ENCODE assay signal across 1 cellular context in the genomic region with DNA sequence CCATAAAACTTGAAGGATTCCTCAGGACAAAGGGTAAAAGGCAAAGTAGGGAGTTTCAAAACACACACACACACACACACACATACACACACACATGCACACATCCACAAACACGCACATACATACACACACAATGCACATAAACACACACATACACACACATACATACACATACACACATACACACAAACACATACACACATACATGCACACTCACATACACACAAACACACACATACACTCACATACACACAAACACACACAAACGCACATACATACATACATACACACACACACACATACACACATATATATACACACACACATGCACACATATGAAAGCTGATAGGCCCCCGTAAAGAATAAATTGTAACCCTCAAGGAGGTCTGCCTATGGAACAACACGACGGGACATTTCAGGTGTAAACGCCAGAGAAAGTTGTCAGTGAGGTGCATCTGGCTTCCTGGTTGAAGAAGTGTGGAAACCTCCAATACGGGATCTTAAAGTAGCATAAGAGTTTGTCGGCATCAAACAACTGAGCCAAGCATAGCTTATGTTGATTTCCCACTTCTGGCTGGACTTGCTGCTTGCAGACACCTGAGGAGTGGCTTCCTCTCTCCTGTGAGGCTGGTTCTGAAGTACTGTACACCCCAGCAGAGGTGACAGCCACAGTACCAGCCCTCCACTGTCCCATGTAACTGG.
TF ChIP-seq lines count a peak whose summit lies in the region.

No MANE protein-coding gene starts in this region.

TF ChIP-seq in neural cell, 6 proteins besides CTCF, POLR2A, EP300 and RAD21 (continued from another document):
- TF ChIP-seq, protein P1, sequence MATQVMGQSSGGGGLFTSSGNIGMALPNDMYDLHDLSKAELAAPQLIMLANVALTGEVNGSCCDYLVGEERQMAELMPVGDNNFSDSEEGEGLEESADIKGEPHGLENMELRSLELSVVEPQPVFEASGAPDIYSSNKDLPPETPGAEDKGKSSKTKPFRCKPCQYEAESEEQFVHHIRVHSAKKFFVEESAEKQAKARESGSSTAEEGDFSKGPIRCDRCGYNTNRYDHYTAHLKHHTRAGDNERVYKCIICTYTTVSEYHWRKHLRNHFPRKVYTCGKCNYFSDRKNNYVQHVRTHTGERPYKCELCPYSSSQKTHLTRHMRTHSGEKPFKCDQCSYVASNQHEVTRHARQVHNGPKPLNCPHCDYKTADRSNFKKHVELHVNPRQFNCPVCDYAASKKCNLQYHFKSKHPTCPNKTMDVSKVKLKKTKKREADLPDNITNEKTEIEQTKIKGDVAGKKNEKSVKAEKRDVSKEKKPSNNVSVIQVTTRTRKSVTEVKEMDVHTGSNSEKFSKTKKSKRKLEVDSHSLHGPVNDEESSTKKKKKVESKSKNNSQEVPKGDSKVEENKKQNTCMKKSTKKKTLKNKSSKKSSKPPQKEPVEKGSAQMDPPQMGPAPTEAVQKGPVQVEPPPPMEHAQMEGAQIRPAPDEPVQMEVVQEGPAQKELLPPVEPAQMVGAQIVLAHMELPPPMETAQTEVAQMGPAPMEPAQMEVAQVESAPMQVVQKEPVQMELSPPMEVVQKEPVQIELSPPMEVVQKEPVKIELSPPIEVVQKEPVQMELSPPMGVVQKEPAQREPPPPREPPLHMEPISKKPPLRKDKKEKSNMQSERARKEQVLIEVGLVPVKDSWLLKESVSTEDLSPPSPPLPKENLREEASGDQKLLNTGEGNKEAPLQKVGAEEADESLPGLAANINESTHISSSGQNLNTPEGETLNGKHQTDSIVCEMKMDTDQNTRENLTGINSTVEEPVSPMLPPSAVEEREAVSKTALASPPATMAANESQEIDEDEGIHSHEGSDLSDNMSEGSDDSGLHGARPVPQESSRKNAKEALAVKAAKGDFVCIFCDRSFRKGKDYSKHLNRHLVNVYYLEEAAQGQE (IDR thresholded peaks at IDR 0.05; ENCODE audit: borderline replicate concordance) = no peak
- TF ChIP-seq TAF1 (IDR thresholded peaks at IDR 0.05; ENCODE audit: low read depth) = no peak
- TF ChIP-seq EZH2 (IDR thresholded peaks at IDR 0.05; ENCODE audit: borderline replicate concordance, insufficient read depth, low read length, poor library complexity, severe bottlenecking) = no peak
